15 cellular contexts compared by ENCODE assay signal in the genomic region with DNA sequence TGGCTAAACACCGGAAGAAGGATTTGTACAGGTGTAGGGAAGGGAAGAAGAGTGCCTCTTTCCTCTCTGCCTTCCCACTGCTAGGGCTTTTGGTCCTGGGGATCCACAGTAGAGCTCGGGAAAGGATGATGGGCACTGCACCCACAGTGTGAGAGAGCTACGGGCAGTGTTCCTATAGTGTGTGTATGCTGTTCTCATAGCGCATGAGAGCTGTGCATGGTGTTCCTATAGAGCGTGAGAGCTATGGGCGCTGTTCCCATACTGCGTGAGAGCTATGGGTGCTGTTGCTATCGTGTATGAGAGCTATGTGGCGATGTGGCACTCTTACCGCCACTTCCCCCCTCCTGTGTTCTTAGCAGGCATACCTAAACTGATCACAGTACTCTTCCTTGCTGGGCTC.
DNase-seq lines count a peak whose midpoint lies in the region; ATAC-seq, FAIRE-seq and TF ChIP-seq lines count a peak whose summit lies in the region.
"Had no signal": no experiment of that assay in that cellular context is flagged by ENCODE, and none has a peak within 500 bp of the region (broad histone marks: within the 10 kb centered on the region; RNA-seq: fewer than 3 reads in every experiment).

No MANE protein-coding gene starts in this region.

- peak; percentile 8 for ATAC-seq in stimulated activated effector memory CD8-positive, alpha-beta T cell treated with anti-CD3 and anti-CD28 coated beads, Interleukin-12 subunit alpha, Interleukin-12 subunit beta, amount 100 ng/mL, for 72 hours
- peak; percentile 41 for ATAC-seq in aorta (ENCODE audit: low FRiP score)
- ATAC-seq: CD8-positive, alpha-beta T cell had no signal

- H3K27ac Mint-ChIP-seq in stimulated activated effector memory CD8-positive, alpha-beta T cell treated with anti-CD3 and anti-CD28 coated beads, Interleukin-12 subunit alpha, Interleukin-12 subunit beta, amount 100 ng/mL, for 72 hours: no peak overlapping the region
- H3K27ac Mint-ChIP-seq: B cell; CD8-positive, alpha-beta T cell; H9 had no signal

- H2AK5ac ChIP-seq in H1 (ENCODE audit: low read depth, low read length): no peak overlapping the region

- no peaks in the 10 kb centered on the region for H3K9me3 Mint-ChIP-seq in stimulated activated effector memory CD8-positive, alpha-beta T cell treated with anti-CD3 and anti-CD28 coated beads, Interleukin-12 subunit alpha, Interleukin-12 subunit beta, amount 100 ng/mL, for 72 hours
- H3K9me3 Mint-ChIP-seq: CD8-positive, alpha-beta T cell; H9 had no signal

- H3K36me3 ChIP-seq in Karpas-422 (ENCODE audit: insufficient read depth, low read length) (no peaks in the 10 kb centered on the region), H1 (ENCODE audit: control insufficient read depth in 2 of 4, insufficient read depth in 4 of 4, low read length in 3 of 4) (no peaks in the 10 kb centered on the region), aorta (ENCODE audit: control insufficient read depth in 1 of 2, insufficient read depth in 2 of 2, low read length in 1 of 2) (no peaks in the 10 kb centered on the region)
- H3K36me3 ChIP-seq: BLaER1 treated with 17β-estradiol and CSF1 and Interleukin-3, amounts not matched to agents 10 nM and 100 nM had no signal

- H3K4me1 ChIP-seq in Karpas-422 (ENCODE audit: low read length) (peaks cover 11% of the 10 kb centered on the region), H1 (replicated peaks in 1 of 4; ENCODE audit: control insufficient read depth in 3 of 4, insufficient read depth in 4 of 4, low read length in 3 of 4) (no peaks in the 10 kb centered on the region), aorta (ENCODE audit: control insufficient read depth in 1 of 2, insufficient read depth in 2 of 2, low read length in 2 of 2) (no peaks in the 10 kb centered on the region)
- H3K4me1 ChIP-seq: BLaER1 treated with 17β-estradiol and CSF1 and Interleukin-3, amounts not matched to agents 10 nM and 100 nM had no signal

- H3K9me3 ChIP-seq in Karpas-422 (ENCODE audit: low read length) (no peaks in the 10 kb centered on the region), H1 (ENCODE audit: insufficient read depth in 2 of 2, low read depth in 1 of 2, low read length in 1 of 2) (no peaks in the 10 kb centered on the region), aorta (ENCODE audit: control insufficient read depth, low read length) (no peaks in the 10 kb centered on the region)
- H3K9me3 ChIP-seq: BLaER1 treated with 17β-estradiol and CSF1 and Interleukin-3, amounts not matched to agents 10 nM and 100 nM had no signal

- H3K56ac ChIP-seq in H1 (replicated peaks; ENCODE audit: insufficient read length, low read depth, low read length): no peak overlapping the region

- H3K4me1 Mint-ChIP-seq in stimulated activated effector memory CD8-positive, alpha-beta T cell treated with anti-CD3 and anti-CD28 coated beads, Interleukin-12 subunit alpha, Interleukin-12 subunit beta, amount 100 ng/mL, for 72 hours: no peaks in the 10 kb centered on the region
- H3K4me1 Mint-ChIP-seq: B cell had no signal

- H3K23ac ChIP-seq in H1 (ENCODE audit: insufficient read length): no peak overlapping the region

- H3K23me2 ChIP-seq in H1 (ENCODE audit: low read depth, low read length): no peaks in the 10 kb centered on the region

- no peak for TF ChIP-seq EP300 in H1 (IDR thresholded peaks at IDR 0.05; ENCODE audit: borderline replicate concordance in 1 of 2, low read depth in 2 of 2, low read length in 2 of 2)

- H2BK15ac ChIP-seq in H1 (ENCODE audit: low read length): no peak overlapping the region

- H2BK20ac ChIP-seq in H1 (ENCODE audit: low read length): no peak overlapping the region

- DNase-seq in Karpas-422 (peak; percentile 21), H1 (ENCODE audit: low read depth in 1 of 2, low spot score in 2 of 2) (no peak), aorta (no peak), RKO (ENCODE audit: low spot score) (no peak), NCI-H2081 (lab: John Stamatoyannopoulos, UW) (no peak)
- no peak for DNase-seq in stimulated activated effector memory CD8-positive, alpha-beta T cell treated with anti-CD3 and anti-CD28 coated beads, Interleukin-12 subunit alpha, Interleukin-12 subunit beta, amount 100 ng/mL, for 72 hours (ENCODE audit: low spot score in 2 of 2)
- DNase-seq: Calu3; CD8-positive, alpha-beta T cell; DMS79 treated with DMSO at 0.1 percent for 48 hours; GF-D8; GOT3; H9 had no signal

- POLR2A ChIA-PET in H1 (lab: Charles Lee; ENCODE audit: partially characterized antibody): no interaction called here

- H3K4me3 ChIP-seq in Karpas-422 (ENCODE audit: low read length) (no peak overlapping the region), H1 (ENCODE audit: extremely low read depth in 1 of 4, insufficient read depth in 2 of 4, low read depth in 3 of 4, low read length in 4 of 4) (no peak overlapping the region), aorta (ENCODE audit: low read length in 2 of 2) (no peak overlapping the region)
- H3K4me3 ChIP-seq: BLaER1 treated with 17β-estradiol and CSF1 and Interleukin-3, amounts not matched to agents 10 nM and 100 nM had no signal

- H3K27ac ChIP-seq in Karpas-422 (ENCODE audit: low read length): no peak overlapping the region
- no peak overlapping the region for H3K27ac ChIP-seq in H1 (ENCODE audit: low read depth, low read length)
- H3K27ac ChIP-seq in aorta (ENCODE audit: low read depth in 1 of 2, low read length in 2 of 2): no peak overlapping the region
- H3K27ac ChIP-seq: BLaER1 treated with 17β-estradiol and CSF1 and Interleukin-3, amounts not matched to agents 10 nM and 100 nM had no signal

- no peaks in the 10 kb centered on the region for H3K79me2 ChIP-seq in Karpas-422 (ENCODE audit: low read length)
- H3K79me2 ChIP-seq in H1 (ENCODE audit: control insufficient read depth in 1 of 2, insufficient read depth in 2 of 2, low read length in 2 of 2): no peaks in the 10 kb centered on the region

- no peak for TF ChIP-seq RAD21 in H1 (IDR thresholded peaks at IDR 0.05 in 1 of 2, conservative IDR thresholded peaks at IDR 0.05 in 1 of 2; ENCODE audit: low read depth in 2 of 2, low read length in 2 of 2)

- H4K20me1 ChIP-seq in Karpas-422 (ENCODE audit: insufficient read depth, low read depth, low read length) (no peaks in the 10 kb centered on the region), H1 (replicated peaks in 1 of 2; ENCODE audit: control insufficient read depth in 1 of 2, insufficient read depth in 2 of 2, low read length in 2 of 2) (no peaks in the 10 kb centered on the region)
- H4K20me1 ChIP-seq: BLaER1 treated with 17β-estradiol and CSF1 and Interleukin-3, amounts not matched to agents 10 nM and 100 nM had no signal

- no peak overlapping the region for H3K4me3 Mint-ChIP-seq in stimulated activated effector memory CD8-positive, alpha-beta T cell treated with anti-CD3 and anti-CD28 coated beads, Interleukin-12 subunit alpha, Interleukin-12 subunit beta, amount 100 ng/mL, for 72 hours
- H3K4me3 Mint-ChIP-seq: B cell; CD8-positive, alpha-beta T cell; H9 had no signal

- H3K9ac ChIP-seq in Karpas-422 (ENCODE audit: low read length) (no peak overlapping the region), H1 (replicated peaks in 1 of 4; ENCODE audit: extremely low read depth in 1 of 4, low read depth in 3 of 4, low read length in 3 of 4) (no peak overlapping the region)
- H3K9ac ChIP-seq: BLaER1 treated with 17β-estradiol and CSF1 and Interleukin-3, amounts not matched to agents 10 nM and 100 nM had no signal

- no peak overlapping the region for H2BK120ac ChIP-seq in H1 (replicated peaks; ENCODE audit: low read depth, low read length)

- H3K4me2 ChIP-seq in Karpas-422 (ENCODE audit: low read depth, low read length, poor library complexity, severe bottlenecking): no peak overlapping the region
- H3K4me2 ChIP-seq in H1 (ENCODE audit: insufficient read depth in 1 of 2, low read depth in 2 of 2, low read length in 2 of 2): no peak overlapping the region
- H3K4me2 ChIP-seq: BLaER1 treated with 17β-estradiol and CSF1 and Interleukin-3, amounts not matched to agents 10 nM and 100 nM had no signal

- no peak for TF ChIP-seq CTCF in H1 (IDR thresholded peaks at IDR 0.05; ENCODE audit: control extremely low read depth in 1 of 3, insufficient read depth in 1 of 3, low read depth in 1 of 3, low read length in 3 of 3)

- no peak overlapping the region for H3K4ac ChIP-seq in H1 (replicated peaks; ENCODE audit: insufficient read length, low read depth, low read length)

- H3K27me3 ChIP-seq in Karpas-422 (ENCODE audit: low read length) (no peaks in the 10 kb centered on the region), H1 (replicated peaks in 1 of 4; ENCODE audit: control insufficient read depth in 3 of 4, extremely low read depth in 1 of 4, insufficient read depth in 3 of 4, low read length in 3 of 4) (no peaks in the 10 kb centered on the region), aorta (ENCODE audit: control insufficient read depth in 1 of 2, insufficient read depth in 2 of 2, low read length in 1 of 2) (no peaks in the 10 kb centered on the region)
- H3K27me3 ChIP-seq: BLaER1 treated with 17β-estradiol and CSF1 and Interleukin-3, amounts not matched to agents 10 nM and 100 nM had no signal

- H3K14ac ChIP-seq in H1 (ENCODE audit: insufficient read length): no peak overlapping the region

- no peak overlapping the region for H4K91ac ChIP-seq in H1 (replicated peaks; ENCODE audit: insufficient read length, low read length)

- CTCF ChIA-PET in H1 (lab: Charles Lee; ENCODE audit: partially characterized antibody): interaction anchor here (1.1 to 2.1 kb wide), 4 partner anchors 9 to 26 kb away, joined by 3 to 6 read pairs (median 4); no protein-coding TSS in a partner anchor

- H3K79me1 ChIP-seq in H1 (ENCODE audit: low read depth, low read length): no peaks in the 10 kb centered on the region

- no peak overlapping the region for H2BK12ac ChIP-seq in H1 (ENCODE audit: low read depth, low read length)

- no peak overlapping the region for H4K8ac ChIP-seq in H1 (ENCODE audit: extremely low read depth, insufficient read depth, low read length)

- H2BK5ac ChIP-seq in H1 (ENCODE audit: low read depth, low read length): no peak overlapping the region; the same call in 1 of the 2 replicates

- H2AFZ ChIP-seq in Karpas-422 (ENCODE audit: low read length) (no peak overlapping the region), H1 (ENCODE audit: low read length) (0 out of 2 replicates have a peak overlapping the region, but pooled peaks have one; percentile 57)

- TF ChIP-seq POLR2A in H1 (IDR thresholded peaks at IDR 0.05; ENCODE audit: control extremely low read depth in 1 of 2, low read depth in 2 of 2, low read length in 2 of 2): no peak

- FAIRE-seq in H1 (lab: Jason Lieb, UNC): no peak
- FAIRE-seq: HTR-8/SVneo had no signal

- no peak overlapping the region for H4K5ac ChIP-seq in H1 (ENCODE audit: insufficient read length, low read depth, low read length)

- 83% methylated on average over 10 of the region's 10 CpGs; no CpG with 5 or more reads in 1 of the 2 experiments for WGBS in H1 (ENCODE audit: extremely low coverage in 1 of 2, insufficient coverage in 1 of 2, insufficient read length in 1 of 2, insufficient replicate concordance in 2 of 2, low coverage in 1 of 2, low lambda C conversion rate in 2 of 2, missing lambda C conversion rate in 1 of 2), 2 experiments
- WGBS in aorta, 2 donors: 85 to 86% methylated on average over 10 of the region's 10 CpGs

- no peak overlapping the region for H3K18ac ChIP-seq in H1 (ENCODE audit: extremely low read depth, low read length)

- intact Hi-C loops in aorta (cut with DNase I): no loop called here

- no peaks in the 10 kb centered on the region for H3K9me2 ChIP-seq in Karpas-422 (replicated peaks; ENCODE audit: insufficient read depth, low read length)

- H3K36me3 Mint-ChIP-seq in stimulated activated effector memory CD8-positive, alpha-beta T cell treated with anti-CD3 and anti-CD28 coated beads, Interleukin-12 subunit alpha, Interleukin-12 subunit beta, amount 100 ng/mL, for 72 hours: no peaks in the 10 kb centered on the region
- H3K36me3 Mint-ChIP-seq: CD8-positive, alpha-beta T cell had no signal
